Comparison of ENCODE assay signal across 17 cellular contexts in genomic region chr18:25923193-25923592, GRCh38.
A peak's percentile ranks its signal among the peaks of the same experiment; 100 is the strongest.
DNase-seq lines count a peak whose midpoint lies in the region; ATAC-seq, FAIRE-seq and TF ChIP-seq lines count a peak whose summit lies in the region.
"Had no signal": no experiment of that assay in that cellular context is flagged by ENCODE, and none has a peak within 500 bp of the region (broad histone marks: within the 10 kb centered on the region; RNA-seq: fewer than 3 reads in every experiment).

No MANE protein-coding gene starts in this region.

- TF ChIP-seq CTCF in OCI-LY7 (conservative IDR thresholded peaks at IDR 0.05; ENCODE audit: low read length) (no peak), K562 (IDR thresholded peaks at IDR 0.05 in 2 of 3, conservative IDR thresholded peaks at IDR 0.05 in 1 of 3; ENCODE audit: insufficient read depth in 2 of 3, low read depth in 1 of 3, low read length in 3 of 3) (no peak), natural killer cell (IDR thresholded peaks at IDR 0.05) (no peak)

- H3K27me3 ChIP-seq in K562 (ENCODE audit: control insufficient read depth in 2 of 2, insufficient read depth in 2 of 2, low read length in 2 of 2) = peaks cover 0 to 6% of the 10 kb centered on the region in 2 experiments; a peak in 1 of 5 replicates

- TF ChIP-seq EP300 in K562 (IDR thresholded peaks at IDR 0.05; ENCODE audit: low read length) = no peak

- CTCF ChIA-PET in OCI-LY7 (lab: Charles Lee; ENCODE audit: unreplicated experiment) (no interaction called here), K562 (lab: Yijun Ruan, JAX; ENCODE audit: low intra/inter-chr PET ratio) (interaction anchor here (2.1 kb wide), 1 partner anchor 95 kb away, joined by 7 read pairs; no protein-coding TSS in a partner anchor)

- POLR2A ChIA-PET in OCI-LY7 (lab: Charles Lee) = no interaction called here
- POLR2A ChIA-PET in K562 (lab: Yijun Ruan, JAX) = no interaction called here

- H3K4me2 ChIP-seq in OCI-LY7 (ENCODE audit: low read length) = no peak overlapping the region
- no peak overlapping the region for H3K4me2 ChIP-seq in K562 (ENCODE audit: insufficient read depth, low read length)

- ATAC-seq in K562 = no peak
- ATAC-seq in natural killer cell = no peak
- ATAC-seq: CD8-positive, alpha-beta T cell had no signal

- H3K27me3 Mint-ChIP-seq in natural killer cell (ENCODE audit: low read depth in 2 of 2) = peaks cover 0 to 3% of the 10 kb centered on the region in 2 donors

- in situ Hi-C loops in KBM-7 (cut with MboI; ENCODE audit: low pct_unique_long_range_greater_than_20kb, low sequenced_read_pairs) = no loop called here
- in situ Hi-C loops in K562 (cut with MboI) = no loop called here

- no peaks in the 10 kb centered on the region for H3K9me3 Mint-ChIP-seq in natural killer cell
- H3K9me3 Mint-ChIP-seq: CD8-positive, alpha-beta T cell had no signal

- no peaks in the 10 kb centered on the region for H3K36me3 Mint-ChIP-seq in natural killer cell
- H3K36me3 Mint-ChIP-seq: CD4-positive, CD25-positive, alpha-beta regulatory T cell; CD8-positive, alpha-beta T cell had no signal

- H3K4me1 ChIP-seq in OCI-LY7 (ENCODE audit: insufficient read depth, low read length, poor library complexity, severe bottlenecking) = no peaks in the 10 kb centered on the region
- H3K4me1 ChIP-seq in K562 (replicated peaks in 1 of 2; ENCODE audit: control insufficient read depth in 2 of 2, insufficient read depth in 2 of 2, low read length in 2 of 2) = no peaks in the 10 kb centered on the region; a peak in 1 of 5 replicates
- H3K4me1 ChIP-seq: Caco-2 had no signal

- TF ChIP-seq RAD21 in K562 (CRISPR knock-in tag; conservative IDR thresholded peaks at IDR 0.05 in 1 of 2, IDR thresholded peaks at IDR 0.05 in 1 of 2) = no peak

- DNase-seq in KBM-7 (peak; percentile 24), OCI-LY7 (ENCODE audit: low spot score) (peak; percentile 5), K562 (ENCODE audit: extremely low read depth in 1 of 4, low spot score in 3 of 4) (no peak), mucosa of gallbladder (ENCODE audit: low spot score) (no peak), natural killer cell (no peak), H54 (ENCODE audit: insufficient read length, low spot score) (no peak)
- DNase-seq: C1 segment of cervical spinal cord; Caco-2; CD4-positive, CD25-positive, alpha-beta regulatory T cell; CD8-positive, alpha-beta T cell; DMS153; DND-41; GOT3; H7; HCEC 1CT had no signal

- intact Hi-C loops in OCI-LY7 (cut with micrococcal nuclease; ENCODE audit: unreplicated experiment) = no loop called here
- intact Hi-C loops in K562 (cut with micrococcal nuclease) = loop anchor here (10.0 kb wide), 1 partner anchor 722 kb away; no protein-coding TSS in a partner anchor
- intact Hi-C loops in natural killer cell (cut with micrococcal nuclease) = loop anchor here (5.0 kb wide), 1 partner anchor 414 kb away; no protein-coding TSS in a partner anchor

- 3% methylated on average over 4 of the region's 4 CpGs for WGBS in K562 (ENCODE audit: insufficient coverage, low coverage, missing lambda C conversion rate)

- H4K20me1 ChIP-seq in OCI-LY7 (ENCODE audit: insufficient read depth, low read length) (no peaks in the 10 kb centered on the region), K562 (replicated peaks; ENCODE audit: control insufficient read depth, insufficient read depth, low read length) (no peaks in the 10 kb centered on the region)

- TF ChIP-seq POLR2A in K562 (conservative IDR thresholded peaks at IDR 0.05) (no peak), H54 (IDR thresholded peaks at IDR 0.05; ENCODE audit: low read depth, low read length) (no peak)

- H3K4me1 Mint-ChIP-seq in natural killer cell = no peaks in the 10 kb centered on the region
- H3K4me1 Mint-ChIP-seq: CD4-positive, CD25-positive, alpha-beta regulatory T cell had no signal

- H3K4me3 Mint-ChIP-seq in natural killer cell = no peak overlapping the region
- H3K4me3 Mint-ChIP-seq: CD4-positive, CD25-positive, alpha-beta regulatory T cell; CD8-positive, alpha-beta T cell had no signal

- no peak for FAIRE-seq in K562 (lab: Jason Lieb, UNC)
- FAIRE-seq in H54 (lab: Jason Lieb, UNC) = no peak
- FAIRE-seq: G401.6, GM18507 had no signal

- H3K9me3 ChIP-seq in OCI-LY7 (ENCODE audit: low read length) = no peaks in the 10 kb centered on the region
- no peaks in the 10 kb centered on the region for H3K9me3 ChIP-seq in K562 (replicated peaks; ENCODE audit: control insufficient read depth, insufficient read depth, low read depth, low read length)
- H3K9me3 ChIP-seq: Caco-2 had no signal

- H3K4me3 ChIP-seq in OCI-LY7 (ENCODE audit: low read depth, low read length, poor library complexity, severe bottlenecking) (no peak overlapping the region), K562 (no peak overlapping the region)

- no peaks in the 10 kb centered on the region for H3K79me2 ChIP-seq in OCI-LY7 (ENCODE audit: insufficient read depth, low read depth, low read length)
- no peaks in the 10 kb centered on the region for H3K79me2 ChIP-seq in K562 (ENCODE audit: control insufficient read depth, insufficient read depth, low read length)

- H2AFZ ChIP-seq in OCI-LY7 (ENCODE audit: low read length) (peak overlapping the region; percentile 4; the same call in 1 of the 2 replicates), K562 (ENCODE audit: low read depth, low read length) (no peak overlapping the region)

- H3K36me3 ChIP-seq in OCI-LY7 (ENCODE audit: insufficient read depth, low read length) (no peaks in the 10 kb centered on the region), K562 (ENCODE audit: control insufficient read depth, insufficient read depth, low read length) (no peaks in the 10 kb centered on the region)

- no peak overlapping the region for H3K9ac ChIP-seq in K562 (ENCODE audit: insufficient read depth in 1 of 2, low read depth in 2 of 2, low read length in 2 of 2)

- no peak overlapping the region for H3K27ac ChIP-seq in OCI-LY7 (ENCODE audit: low read depth, low read length, poor library complexity, severe bottlenecking)
- H3K27ac ChIP-seq in K562 (ENCODE audit: extremely low read depth, low read depth, low read length) = no peak overlapping the region

- H3K9me1 ChIP-seq in K562 (ENCODE audit: control insufficient read depth, insufficient read depth, low read length) = no peaks in the 10 kb centered on the region

- BruUV-seq in OCI-LY7 (replicated peaks; lab: Mats Ljungman, UMichigan) (no TSS peak), K562 (replicated peaks; lab: Mats Ljungman, UMichigan) (no TSS peak)

- H3K9me2 ChIP-seq in OCI-LY7 (ENCODE audit: insufficient read depth, low read length) = no peaks in the 10 kb centered on the region

- no peak overlapping the region for H3K27ac Mint-ChIP-seq in natural killer cell
- H3K27ac Mint-ChIP-seq: CD4-positive, CD25-positive, alpha-beta regulatory T cell; CD8-positive, alpha-beta T cell had no signal

TF ChIP-seq in K562, 482 proteins besides CTCF, POLR2A, EP300 and RAD21:
- peak; percentile 87 for TF ChIP-seq SPI1 (IDR thresholded peaks at IDR 0.05; ENCODE audit: borderline replicate concordance, low read depth, low read length)
- TF ChIP-seq E2F6 (IDR thresholded peaks at IDR 0.05; ENCODE audit: borderline replicate concordance in 1 of 2, extremely low read depth in 1 of 2, insufficient read depth in 1 of 2, insufficient read length in 1 of 2, low read depth in 1 of 2, low read length in 1 of 2, poor library complexity in 1 of 2, severe bottlenecking in 1 of 2) = no peak
- no peak for TF ChIP-seq ZNF695 (CRISPR knock-in tag; IDR thresholded peaks at IDR 0.05)
- TF ChIP-seq KAT2B (IDR thresholded peaks at IDR 0.05; ENCODE audit: low read depth, low read length) = no peak
- TF ChIP-seq RCOR1 (IDR thresholded peaks at IDR 0.05; ENCODE audit: borderline replicate concordance in 1 of 2, low read depth in 2 of 2, low read length in 2 of 2) = peak in 1 of 2 experiments; percentile 62; a peak in 1 of 4 replicates
- no peak for TF ChIP-seq TGIF2 (CRISPR knock-in tag; IDR thresholded peaks at IDR 0.05)
- TF ChIP-seq HDAC2 (IDR thresholded peaks at IDR 0.05) = peak; percentile 65; the same call in 1 of the 2 replicates
- TF ChIP-seq EP400 (IDR thresholded peaks at IDR 0.05) = no peak
- TF ChIP-seq BRCA1 (IDR thresholded peaks at IDR 0.05) = no peak
- no peak for TF ChIP-seq BRCA1 (CRISPR knock-in tag; IDR thresholded peaks at IDR 0.05)
- no peak for TF ChIP-seq STAT5B (CRISPR knock-in tag; IDR thresholded peaks at IDR 0.05)
- peak; percentile 92 to 94 for TF ChIP-seq KDM1A (IDR thresholded peaks at IDR 0.05)
- TF ChIP-seq MTF1 (CRISPR knock-in tag; IDR thresholded peaks at IDR 0.05; ENCODE audit: borderline replicate concordance) = no peak
- no peak for TF ChIP-seq ZNF253 (CRISPR knock-in tag; conservative IDR thresholded peaks at IDR 0.05)
- TF ChIP-seq ELF1 (tag; IDR thresholded peaks at IDR 0.05) = no peak
- TF ChIP-seq HDAC1 (IDR thresholded peaks at IDR 0.05) = peak in 1 of 2 experiments; percentile 64; a peak in 2 of 4 replicates

Comparison
In these comparisons a context has a peak if more than half of its experiments do, and no peak if none do; other contexts are left out.
1. DNase-seq: peak in KBM-7 (single experiment) and OCI-LY7 (single experiment); none in K562 (0 of 4), mucosa of gallbladder (single experiment), natural killer cell (single experiment) and H54 (single experiment).